ENCODE assay signal across 8 cellular contexts in the genomic region with DNA sequence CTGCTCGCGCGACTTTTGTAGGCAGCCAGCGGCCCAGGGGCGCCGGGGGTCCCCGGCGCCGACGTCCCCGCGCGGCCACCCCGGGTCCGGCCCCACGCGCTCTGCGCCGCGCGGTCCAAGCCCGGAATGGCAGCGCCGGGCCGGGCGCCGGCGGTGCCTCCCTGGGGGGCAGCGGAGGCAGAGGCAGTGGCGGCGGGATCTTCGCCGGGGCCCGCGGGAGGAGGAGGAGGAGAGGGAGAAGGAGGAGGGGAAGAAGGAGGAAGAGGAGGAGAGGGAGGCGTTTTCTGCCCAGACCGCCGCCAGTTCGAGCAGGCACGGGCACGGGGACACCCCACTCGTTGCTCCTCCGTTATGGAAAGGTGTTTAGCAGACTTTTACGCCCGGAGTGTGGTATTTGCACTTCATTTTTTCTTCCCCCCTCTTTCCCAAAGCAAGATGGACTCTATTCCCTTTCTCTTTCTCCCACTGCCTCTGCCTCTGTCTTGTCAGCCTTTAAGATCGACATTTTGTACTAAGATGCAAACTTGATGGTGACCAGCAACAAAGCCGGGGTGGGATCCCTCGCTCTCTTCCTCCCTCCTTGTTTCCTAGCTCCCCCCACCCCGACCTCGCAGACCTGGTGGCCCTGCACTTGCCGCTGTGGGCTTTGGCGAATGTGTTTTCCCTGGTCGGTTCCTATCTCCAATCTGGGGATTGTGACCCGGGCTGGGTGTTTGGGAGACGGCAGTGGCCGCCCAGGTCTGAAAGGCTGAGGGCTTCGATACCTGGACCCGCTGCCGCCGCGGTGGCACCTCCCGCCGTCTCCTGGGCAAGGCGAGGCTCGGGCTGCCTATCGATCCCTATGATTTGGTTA. TPM values are rescaled to one million over a fixed set of nuclear protein-coding genes. Genes with fewer than 3 reads are reported as not detected.
A peak's percentile ranks its signal among the peaks of the same experiment; 100 is the strongest.
DNase-seq lines count a peak whose midpoint lies in the region; ATAC-seq, FAIRE-seq and TF ChIP-seq lines count a peak whose summit lies in the region.

No MANE protein-coding gene starts in this region.

- peak overlapping the region; percentile 70 for H3K27ac Mint-ChIP-seq in activated naive CD4-positive, alpha-beta T cell treated with anti-CD3 and anti-CD28 coated beads for 36 hours
- peak overlapping the region; percentile 96 for H3K27ac Mint-ChIP-seq in neural crest cell (ENCODE audit: unreplicated experiment)

- H3K27me3 Mint-ChIP-seq in activated naive CD4-positive, alpha-beta T cell treated with anti-CD3 and anti-CD28 coated beads for 36 hours (ENCODE audit: low read depth) = no peaks in the 10 kb centered on the region
- no peaks in the 10 kb centered on the region for H3K27me3 Mint-ChIP-seq in neural crest cell (ENCODE audit: low read depth)

- CTCF ChIA-PET in A549 (lab: Yijun Ruan, JAX) (no interaction called here), Panc1 (lab: Charles Lee) (interaction anchor here (0.6 kb wide), 1 partner anchor 73 kb away, joined by 3 read pairs; no protein-coding TSS in a partner anchor)
- CTCF ChIA-PET in activated naive CD4-positive, alpha-beta T cell treated with anti-CD3 and anti-CD28 coated beads for 36 hours (lab: Charles Lee) = interaction anchor here (0.5 kb wide), 1 partner anchor 97 kb away, joined by 3 read pairs; no protein-coding TSS in a partner anchor

- intact Hi-C loops in Panc1 (cut with micrococcal nuclease; ENCODE audit: unreplicated experiment) = no loop called here
- intact Hi-C loops in activated naive CD4-positive, alpha-beta T cell treated with anti-CD3 and anti-CD28 coated beads for 36 hours (cut with micrococcal nuclease) = loop anchor here (2.0 to 10.0 kb wide), 3 partner anchors 565 to 1351 kb away; partner anchors contain the start of genes CD47 and TRAT1

- H3K4me3 ChIP-seq in A549 = peak overlapping the region; percentile 94
- H3K4me3 ChIP-seq in Panc1 (ENCODE audit: low read depth in 2 of 2, low read length in 2 of 2) = peak overlapping the region; percentile 59 to 86
- peak overlapping the region; percentile 95 for H3K4me3 ChIP-seq in urinary bladder (ENCODE audit: low read depth, low read length)

- BruUV-seq in Panc1 (replicated peaks; lab: Mats Ljungman, UMichigan) = no TSS peak

- H3K4me1 ChIP-seq in A549 (peaks cover 11% of the 10 kb centered on the region; the same call in 2 of the 3 replicates), Panc1 (ENCODE audit: control insufficient read depth, insufficient read depth, low read length) (peaks cover 4% of the 10 kb centered on the region), urinary bladder (ENCODE audit: insufficient read depth) (no peaks in the 10 kb centered on the region)

- WGBS in A549 (ENCODE audit: missing lambda C conversion rate) = 3% methylated on average over 21 of the region's 66 CpGs
- WGBS in urinary bladder = under 1% methylated on average over 66 of the region's 66 CpGs

- no peaks in the 10 kb centered on the region for H3K9me3 ChIP-seq in A549
- no peaks in the 10 kb centered on the region for H3K9me3 ChIP-seq in Panc1 (ENCODE audit: control insufficient read depth, insufficient read depth, low read depth, low read length)

- H3K4me1 Mint-ChIP-seq in activated naive CD4-positive, alpha-beta T cell treated with anti-CD3 and anti-CD28 coated beads for 36 hours (ENCODE audit: low read depth) = peaks cover 25% of the 10 kb centered on the region
- H3K4me1 Mint-ChIP-seq in neural crest cell = peaks cover 26% of the 10 kb centered on the region

- peak overlapping the region; percentile 94 for H3K4me3 Mint-ChIP-seq in activated naive CD4-positive, alpha-beta T cell treated with anti-CD3 and anti-CD28 coated beads for 36 hours
- H3K4me3 Mint-ChIP-seq in neural crest cell = peak overlapping the region; percentile 96

- TF ChIP-seq POLR2A in A549 (IDR thresholded peaks at IDR 0.05; ENCODE audit: low read length) = no peak

- TF ChIP-seq RAD21 in A549 (conservative IDR thresholded peaks at IDR 0.05 in 1 of 2, IDR thresholded peaks at IDR 0.05 in 1 of 2) = no peak

- H3K27me3 ChIP-seq in Panc1 (ENCODE audit: control insufficient read depth, insufficient read depth, low read length) = peaks cover 8% of the 10 kb centered on the region; the same call in 1 of the 2 replicates

- peak in 1 of 2 experiments; percentile 6 for DNase-seq in A549 (ENCODE audit: low read depth in 1 of 2, low spot score in 1 of 2)
- DNase-seq in GM13977 (ENCODE audit: low spot score) = peak; percentile 15
- no peak for DNase-seq in Panc1 (ENCODE audit: low read depth, low spot score)
- DNase-seq in activated naive CD4-positive, alpha-beta T cell treated with anti-CD3 and anti-CD28 coated beads for 36 hours = peak; percentile 38
- DNase-seq in globus pallidus (ENCODE audit: low spot score) = peak; percentile 49
- peak; percentile 12 for DNase-seq in neural crest cell (ENCODE audit: low read depth, low spot score)

- peak overlapping the region; percentile 88 for H3K4me2 ChIP-seq in A549

- POLR2A ChIA-PET in A549 (lab: Yijun Ruan, JAX) (interaction anchor here (0.6 to 1.6 kb wide), 4 partner anchors 64 to 464 kb away, joined by 3 to 19 read pairs (median 7); no protein-coding TSS in a partner anchor), Panc1 (lab: Charles Lee) (interaction anchor here (0.9 kb wide), 1 partner anchor 14 kb away, joined by 4 read pairs; no protein-coding TSS in a partner anchor)

- TF ChIP-seq EP300 in A549 (IDR thresholded peaks at IDR 0.05) = no peak

- no peaks in the 10 kb centered on the region; the same call in none of the 2 replicates for H3K36me3 ChIP-seq in Panc1 (ENCODE audit: control insufficient read depth, insufficient read depth, low read length)
- no peaks in the 10 kb centered on the region for H3K36me3 ChIP-seq in urinary bladder (ENCODE audit: insufficient read depth)

- ATAC-seq in A549 = peak; percentile 4 to 10; a peak in 3 of 6 replicates
- ATAC-seq in Panc1 = peak; percentile 22
- ATAC-seq in HG03460 (IDR thresholded peaks at IDR 0.05; ENCODE audit: unreplicated experiment) = no peak

- H3K9me3 Mint-ChIP-seq in activated naive CD4-positive, alpha-beta T cell treated with anti-CD3 and anti-CD28 coated beads for 36 hours = no peaks in the 10 kb centered on the region
- no peaks in the 10 kb centered on the region for H3K9me3 Mint-ChIP-seq in neural crest cell

- peak overlapping the region; percentile 76 to 93 for H3K27ac ChIP-seq in A549
- H3K27ac ChIP-seq in Panc1 (ENCODE audit: low read length) = peak overlapping the region; percentile 49; the same call in 1 of the 2 replicates
- H3K27ac ChIP-seq in urinary bladder (ENCODE audit: low read depth) = peak overlapping the region; percentile 89

- in situ Hi-C loops in GM13977 (cut with MboI; ENCODE audit: low pct_unique_long_range_greater_than_20kb, low sequenced_read_pairs, unreplicated experiment) (no loop called here), Panc1 (cut with HindIII; ENCODE audit: low pct_unique_long_range_greater_than_20kb, low sequenced_read_pairs) (no loop called here)

- peaks cover 6% of the 10 kb centered on the region for H3K36me3 Mint-ChIP-seq in activated naive CD4-positive, alpha-beta T cell treated with anti-CD3 and anti-CD28 coated beads for 36 hours (ENCODE audit: low read depth)
- peaks cover 8% of the 10 kb centered on the region for H3K36me3 Mint-ChIP-seq in neural crest cell (ENCODE audit: low read depth)

- FAIRE-seq in A549 (lab: Jason Lieb, UNC) = no peak

- TF ChIP-seq CTCF in A549 (IDR thresholded peaks at IDR 0.05) (no peak), GM13977 (IDR thresholded peaks at IDR 0.05; ENCODE audit: extremely low read depth, insufficient read depth, missing control alignments) (no peak), Panc1 (IDR thresholded peaks at IDR 0.05) (no peak), neural crest cell (conservative IDR thresholded peaks at IDR 0.05) (no peak)

TF ChIP-seq in A549, 52 proteins besides CTCF, POLR2A, EP300 and RAD21:
- TF ChIP-seq PHF8 (IDR thresholded peaks at IDR 0.05; ENCODE audit: borderline replicate concordance, low read depth) = no peak
- TF ChIP-seq, protein P1, sequence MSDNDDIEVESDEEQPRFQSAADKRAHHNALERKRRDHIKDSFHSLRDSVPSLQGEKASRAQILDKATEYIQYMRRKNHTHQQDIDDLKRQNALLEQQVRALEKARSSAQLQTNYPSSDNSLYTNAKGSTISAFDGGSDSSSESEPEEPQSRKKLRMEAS (IDR thresholded peaks at IDR 0.05) = peak; percentile 36; the same call in 1 of the 2 replicates
- TF ChIP-seq FOSB (CRISPR knock-in tag; IDR thresholded peaks at IDR 0.05) = no peak
- peak in 1 of 2 experiments; percentile 40; a peak in 1 of 5 replicates for TF ChIP-seq JUN (IDR thresholded peaks at IDR 0.05)

RNA-seq across cellular contexts. Expression of gene BBX, which starts 2.6 kb away (rescaled TPM):
- polyA plus RNA-seq in A549 (2011; rRNA removed) (55.7 and 62.8 TPM in 2 replicates), A549 (2017; fragmentation: RNase III; extraction: RNeasy Plus Mini Kit Qiagen cat#74134 plus additional on column Dnase treatment) (16.4 to 16.8 TPM (median 16.7 TPM) in 3 replicates), urinary bladder (25.6 TPM)
- 7.9 and 8.2 TPM in 2 replicates for polyA plus RNA-seq in A549 (2012; cell fraction: cytosol; rRNA removed)
- 6.4 and 8.8 TPM in 2 replicates for polyA plus RNA-seq in A549 (2012; cell fraction: nucleus; rRNA removed)
- 119 and 120 TPM in 2 replicates for polyA minus RNA-seq in A549 (2011; rRNA and poly(A)+ RNA removed)
- total RNA-seq in Panc1 (2021; ENCODE audit: unreplicated experiment) (28.5 TPM), neural crest cell (51.6 and 53.6 TPM in 2 replicates), urinary bladder (104 TPM)
- polyA plus RNA-seq in Panc1 (2012; ENCODE audit: insufficient read length) = 14.8 TPM
- total RNA-seq in activated naive CD4-positive, alpha-beta T cell treated with anti-CD3 and anti-CD28 coated beads for 36 hours = 10 to 100 TPM; 43.1 to 48.6 TPM
